8 cellular contexts compared by ENCODE assay signal in the genomic region with DNA sequence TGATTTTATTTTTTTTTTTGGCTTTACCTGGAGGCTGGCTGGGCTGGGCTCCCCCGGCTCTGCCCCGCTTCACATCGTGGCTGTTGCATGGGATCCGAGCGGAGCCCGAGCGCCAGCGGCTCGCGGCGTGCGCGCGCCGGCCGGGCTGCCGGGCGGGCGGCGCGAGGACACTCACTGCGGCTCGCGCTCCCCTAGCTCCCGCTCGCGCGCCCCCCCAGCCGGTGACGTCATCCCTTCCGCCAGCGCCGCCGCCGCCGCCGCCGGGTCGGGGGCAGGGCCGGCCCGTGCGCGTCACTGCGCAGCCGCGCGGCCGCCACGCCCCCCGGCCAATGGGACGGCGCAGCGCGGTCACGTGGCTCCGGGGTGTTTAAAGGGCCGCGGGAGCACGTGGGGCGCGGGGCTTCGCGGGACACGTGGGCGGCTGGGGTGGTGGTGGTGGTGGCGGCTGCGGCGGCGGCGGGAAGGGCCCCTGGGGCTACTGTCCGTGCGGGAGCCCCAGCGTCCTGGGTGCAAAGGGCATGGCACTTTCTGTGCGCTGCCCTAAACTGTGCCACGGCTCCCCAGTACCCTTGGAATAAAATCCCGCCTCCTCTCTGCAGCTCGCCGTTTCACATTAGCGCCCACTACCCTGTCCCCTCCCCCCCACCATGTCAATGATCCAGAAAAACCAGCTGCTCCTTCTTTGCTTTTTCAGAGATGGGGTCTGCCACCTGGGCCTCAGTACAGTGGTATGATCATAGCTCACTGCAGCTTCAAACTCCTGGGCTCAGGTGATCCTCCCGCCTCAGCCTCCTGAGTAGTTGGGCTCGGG. TPM values are rescaled to one million over a fixed set of nuclear protein-coding genes. Genes with fewer than 3 reads are reported as not detected.
A peak's percentile ranks its signal among the peaks of the same experiment; 100 is the strongest.
DNase-seq lines count a peak whose midpoint lies in the region; ATAC-seq and TF ChIP-seq lines count a peak whose summit lies in the region.

Gene PTPRS, minus strand, starts transcription at position 176 of the 811 bp plus-strand sequence. CDS start 54,672 bp downstream, outside the sequence.

- H3K9me3 ChIP-seq in OCI-LY1 (ENCODE audit: low read length): no peaks in the 10 kb centered on the region

- H3K9me2 ChIP-seq in OCI-LY1 (ENCODE audit: low read depth, low read length): no peaks in the 10 kb centered on the region

- no peaks in the 10 kb centered on the region for H3F3A ChIP-seq in OCI-LY1 (ENCODE audit: insufficient read depth, low read length)

- no peaks in the 10 kb centered on the region for H3K79me2 ChIP-seq in OCI-LY1 (ENCODE audit: insufficient read depth, low read length)

- ATAC-seq in HG02852 (IDR thresholded peaks at IDR 0.05; ENCODE audit: unreplicated experiment) (peak; percentile 54), naive B cell (ENCODE audit: low read depth in 2 of 2) (peak; percentile 68 to 74), HG03097 (IDR thresholded peaks at IDR 0.05; ENCODE audit: low FRiP score, unreplicated experiment) (no peak)

- peaks cover 9 to 29% (median 14%) of the 10 kb centered on the region in 3 donors for H3K4me1 Mint-ChIP-seq in naive B cell

- peaks cover 0 to 15% of the 10 kb centered on the region in 2 donors for H3K36me3 Mint-ChIP-seq in naive B cell

- TF ChIP-seq CTCF in OCI-LY1 (IDR thresholded peaks at IDR 0.05; ENCODE audit: low read length): no peak

- no peaks in the 10 kb centered on the region for H3K36me3 ChIP-seq in OCI-LY1 (ENCODE audit: insufficient read depth, low read length)

- H2AFZ ChIP-seq in OCI-LY1 (ENCODE audit: low read length): no peak within 1 kb of the TSS

- no peaks in the 10 kb centered on the region; the same call in 1 of the 2 replicates for H3K27me3 ChIP-seq in OCI-LY1 (ENCODE audit: insufficient read depth, low read length)

- H3K4me3 ChIP-seq in OCI-LY1 (ENCODE audit: low read depth, low read length, poor library complexity, severe bottlenecking): peak within 1 kb of the TSS; percentile 9

- H3K27ac ChIP-seq in OCI-LY1 (ENCODE audit: low read depth, low read length, poor library complexity, severe bottlenecking): no peak within 1 kb of the TSS

- H3K4me3 Mint-ChIP-seq in naive B cell: peak within 1 kb of the TSS; percentile 4 to 88 (median 79)

- no peak within 1 kb of the TSS for H3K9ac ChIP-seq in OCI-LY1 (ENCODE audit: low read length)

- no peak within 1 kb of the TSS for H3K4me2 ChIP-seq in OCI-LY1 (ENCODE audit: low read length)

- H3K9me3 Mint-ChIP-seq in naive B cell: peaks cover 0 to 8% (median 0%) of the 10 kb centered on the region in 7 donors

- peak; percentile 48 for DNase-seq in CD1c-positive myeloid dendritic cell (ENCODE audit: extremely low spot score)
- DNase-seq in activated T-helper 1 cell treated with Interleukin-2 at 50 U/mL for 16 hours (ENCODE audit: low read depth): peak; percentile 13
- DNase-seq in fibroblast of gingiva (ENCODE audit: low read depth): peak; percentile 63
- peak; percentile 57 for DNase-seq in naive B cell
- DNase-seq in stimulated activated CD8-positive, alpha-beta memory T cell treated with anti-CD3 and anti-CD28 coated beads, Interleukin-7, amount 100 ng/mL, for 1 hour (ENCODE audit: low read depth in 2 of 2): peak; percentile 34 to 37

- no peaks in the 10 kb centered on the region for H3K4me1 ChIP-seq in OCI-LY1 (ENCODE audit: insufficient read depth, low read length, severe bottlenecking)

- no peaks in the 10 kb centered on the region for H4K20me1 ChIP-seq in OCI-LY1 (ENCODE audit: insufficient read depth, low read length)

- H3K27me3 Mint-ChIP-seq in naive B cell: peaks cover 27 to 65% (median 63%) of the 10 kb centered on the region in 3 donors

- peak within 1 kb of the TSS in 2 of 6 donors; percentile 41 to 85 for H3K27ac Mint-ChIP-seq in naive B cell

RNA-seq across cellular contexts. Expression of gene PTPRS, which starts in this region (rescaled TPM):
- polyA plus RNA-seq in naive B cell (ENCODE audit: low read depth in 6 of 6): 1 to 10 TPM in 2 of 6 donors, under 1 TPM in 3, not detected in 1; 0.19 to 1.5 (median 0.73) TPM

Comparison
In these comparisons a context has a peak if more than half of its experiments do, and no peak if none do; other contexts are left out.
1. DNase-seq: peak in every context shown above with its lines; median percentile 63 in fibroblast of gingiva; 57 in naive B cell; 48 in CD1c-positive myeloid dendritic cell; 36 in stimulated activated CD8-positive, alpha-beta memory T cell treated with anti-CD3 and anti-CD28 coated beads, Interleukin-7, amount 100 ng/mL, for 1 hour; 13 in activated T-helper 1 cell treated with Interleukin-2 at 50 U/mL for 16 hours.